Comparison of ENCODE assay signal across 20 cellular contexts in genomic region chr6:82904860-82905259, GRCh38.
"Had no signal": no experiment of that assay in that cellular context is flagged by ENCODE, and none has a peak within 500 bp of the region (broad histone marks: within the 10 kb centered on the region; RNA-seq: fewer than 3 reads in every experiment).

No MANE protein-coding gene starts in this region.

- ATAC-seq: esophagus mucosa; heart right ventricle; left ventricle myocardium superior; sciatic nerve; stimulated activated naive B cell treated with anti-CD40 and anti-IgM and Interleukin-4, amounts not matched to agents 10 μg/mL and 1 μg/mL and 100 μg/mL, for 72 hours; stimulated activated naive CD8-positive, alpha-beta T cell treated with anti-CD3 and anti-CD28 coated beads, Interleukin-15, amount 100 ng/mL, for 72 hours had no signal

- DNase-seq: effector memory CD4-positive, alpha-beta T cell; heart right ventricle; hypothalamus; left ventricle myocardium superior; mesendoderm; naive B cell; nephron progenitor cell; retina; spleen; stimulated activated CD4-positive, alpha-beta T cell treated with anti-CD3 and anti-CD28 coated beads, Interleukin-15, amount 100 ng/mL, for 24 hours; stimulated activated CD4-positive, alpha-beta T cell treated with anti-CD3 and anti-CD28 coated beads, Interleukin-1b, Interleukin-23, amount 100 ng/mL, for 48 hours; stimulated activated CD4-positive, alpha-beta T cell treated with anti-CD3 and anti-CD28 coated beads, Interleukin-4, amount 100 ng/mL, for 4 hours; stimulated activated naive B cell treated with anti-CD40 and anti-IgM and Interleukin-4, amounts not matched to agents 10 μg/mL and 1 μg/mL and 100 μg/mL, for 72 hours; stimulated activated naive CD8-positive, alpha-beta T cell treated with anti-CD3 and anti-CD28 coated beads, Interleukin-15, amount 100 ng/mL, for 72 hours; trophoblast cell had no signal

- FAIRE-seq: endometrium, frontal cortex, islet of Langerhans had no signal
